In the genomic region with DNA sequence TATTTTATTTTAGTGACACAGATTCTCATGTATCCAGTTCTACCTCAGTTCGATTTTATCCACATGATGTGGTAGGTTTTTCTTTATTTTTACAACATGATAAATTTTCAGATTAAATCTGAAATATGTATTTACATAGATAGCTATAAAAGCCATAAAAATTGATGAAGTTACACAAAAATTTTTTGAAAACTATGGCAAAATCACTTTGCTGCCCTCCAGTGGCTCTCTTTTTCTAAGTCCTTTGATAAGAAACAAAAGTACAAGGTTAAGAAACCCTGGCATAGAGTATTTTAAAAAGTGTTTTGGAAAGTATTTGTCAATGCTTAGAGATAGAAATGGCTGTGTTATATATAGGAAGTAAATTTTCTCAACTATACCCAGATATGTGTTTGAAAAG, we compare ENCODE assay signal across 14 cellular contexts.
DNase-seq lines count a peak whose midpoint lies in the region; ATAC-seq and TF ChIP-seq lines count a peak whose summit lies in the region.
"Had no signal": no experiment of that assay in that cellular context is flagged by ENCODE, and none has a peak within 500 bp of the region (broad histone marks: within the 10 kb centered on the region; RNA-seq: fewer than 3 reads in every experiment).

No MANE protein-coding gene starts in this region.

- POLR2A ChIA-PET in CD4-positive, alpha-beta memory T cell (lab: Charles Lee; ENCODE audit: partially characterized antibody) = interaction anchor here (0.6 to 2.5 kb wide), 7 partner anchors 13 to 202 kb away, joined by 3 to 13 read pairs (median 3); partner anchors contain the start of genes MAP3K9 and PCNX1
- POLR2A ChIA-PET in naive thymus-derived CD8-positive, alpha-beta T cell (lab: Charles Lee) = no interaction called here

- intact Hi-C loops in CD4-positive, alpha-beta memory T cell (cut with micrococcal nuclease) = loop anchor here (1.0 to 2.0 kb wide), 3 partner anchors 23 to 104 kb away; partner anchors contain the start of gene PCNX1
- intact Hi-C loops in colonic mucosa (cut with DNase I) = no loop called here
- intact Hi-C loops in sigmoid colon (cut with DNase I) = no loop called here

- peaks cover 0 to 3% (median 0%) of the 10 kb centered on the region in 8 donors for H3K9me3 Mint-ChIP-seq in CD4-positive, alpha-beta memory T cell
- no peaks in the 10 kb centered on the region for H3K9me3 Mint-ChIP-seq in naive thymus-derived CD8-positive, alpha-beta T cell

- H3K4me3 ChIP-seq in CD4-positive, alpha-beta memory T cell (ENCODE audit: low read length in 2 of 2) = no peak overlapping the region
- H3K4me3 ChIP-seq in cardiac fibroblast (replicated peaks in 1 of 2; ENCODE audit: low read depth in 2 of 2, low read length in 2 of 2) (no peak overlapping the region), colonic mucosa (no peak overlapping the region), sigmoid colon (no peak overlapping the region)

- peaks cover 33% of the 10 kb centered on the region for H3K36me3 ChIP-seq in CD4-positive, alpha-beta memory T cell (ENCODE audit: insufficient read depth, low read length)
- H3K36me3 ChIP-seq in colonic mucosa = no peaks in the 10 kb centered on the region
- H3K36me3 ChIP-seq in sigmoid colon = peaks cover 0 to 30% (median 0%) of the 10 kb centered on the region in 4 donors

- DNase-seq in CD4-positive, alpha-beta memory T cell = peak in 4 of 5 donors; percentile 9 to 25 (median 22)
- DNase-seq in Kasumi-1 (lab: John Stamatoyannopoulos, UW) (peak; percentile 16 to 37), cardiac fibroblast (ENCODE audit: low read depth in 2 of 2) (peak; percentile 18 to 26), NCI-H2107 treated with DMSO at 0.1 percent for 48 hours (lab: John Stamatoyannopoulos, UW; ENCODE audit: unreplicated experiment) (no peak), colonic mucosa (no peak), sigmoid colon (no peak)
- DNase-seq in naive thymus-derived CD8-positive, alpha-beta T cell = peak in 2 of 10 donors; percentile 7 to 24
- DNase-seq: activated effector memory CD4-positive, alpha-beta T cell treated with Interleukin-2 at 50 U/mL for 16 hours; cortex of kidney; HCEC 1CT; mammary epithelial cell; NCI-H82; retina had no signal

- H3K27me3 ChIP-seq in CD4-positive, alpha-beta memory T cell (ENCODE audit: insufficient read depth, low read length) = no peaks in the 10 kb centered on the region
- no peaks in the 10 kb centered on the region for H3K27me3 ChIP-seq in colonic mucosa
- H3K27me3 ChIP-seq in sigmoid colon = no peaks in the 10 kb centered on the region

- H3K9ac ChIP-seq in colonic mucosa (ENCODE audit: low read depth in 2 of 2, low read length in 2 of 2) = no peak overlapping the region

- ATAC-seq in naive thymus-derived CD8-positive, alpha-beta T cell = no peak
- ATAC-seq in GM21576 (IDR thresholded peaks at IDR 0.05; ENCODE audit: unreplicated experiment) = no peak

- CTCF ChIA-PET in CD4-positive, alpha-beta memory T cell (lab: Charles Lee; ENCODE audit: partially characterized antibody) = interaction anchor here (1.0 to 4.1 kb wide), 12 partner anchors 8 to 194 kb away, joined by 3 to 35 read pairs (median 7); partner anchors contain the start of gene PCNX1

- 70 to 87% methylated on average over 1 of the region's 1 CpG for WGBS in sigmoid colon, 2 donors

- no peak for TF ChIP-seq EP300 in sigmoid colon (IDR thresholded peaks at IDR 0.05)

- H3K27ac Mint-ChIP-seq in CD4-positive, alpha-beta memory T cell = peak overlapping the region in 6 of 7 donors; percentile 38 to 81 (median 70)
- peak overlapping the region in 6 of 10 donors; percentile 1 to 82 (median 51) for H3K27ac Mint-ChIP-seq in naive thymus-derived CD8-positive, alpha-beta T cell

- TF ChIP-seq POLR2A in sigmoid colon (IDR thresholded peaks at IDR 0.05) = no peak

- H3K9me3 ChIP-seq in CD4-positive, alpha-beta memory T cell (ENCODE audit: control insufficient read depth in 1 of 2, low read length in 2 of 2) = no peaks in the 10 kb centered on the region
- H3K9me3 ChIP-seq in colonic mucosa = no peaks in the 10 kb centered on the region
- no peaks in the 10 kb centered on the region for H3K9me3 ChIP-seq in sigmoid colon

- peak overlapping the region in 3 of 8 donors; percentile 15 to 55 (median 36) for H3K4me3 Mint-ChIP-seq in CD4-positive, alpha-beta memory T cell
- H3K4me3 Mint-ChIP-seq in naive thymus-derived CD8-positive, alpha-beta T cell = no peak overlapping the region

- no peak overlapping the region for H3K27ac ChIP-seq in CD4-positive, alpha-beta memory T cell (ENCODE audit: low read depth, low read length)
- H3K27ac ChIP-seq in colonic mucosa (no peak overlapping the region), sigmoid colon (no peak overlapping the region)

- peaks cover 35 to 69% (median 49%) of the 10 kb centered on the region in 4 donors for H3K4me1 Mint-ChIP-seq in CD4-positive, alpha-beta memory T cell
- H3K4me1 Mint-ChIP-seq in naive thymus-derived CD8-positive, alpha-beta T cell = peaks cover 10 to 36% (median 30%) of the 10 kb centered on the region in 4 donors

- peaks cover 47 to 50% of the 10 kb centered on the region in 2 donors for H3K36me3 Mint-ChIP-seq in CD4-positive, alpha-beta memory T cell
- peaks cover 10 to 50% (median 21%) of the 10 kb centered on the region in 3 donors for H3K36me3 Mint-ChIP-seq in naive thymus-derived CD8-positive, alpha-beta T cell

- no peaks in the 10 kb centered on the region for H3K27me3 Mint-ChIP-seq in CD4-positive, alpha-beta memory T cell
- H3K27me3 Mint-ChIP-seq in naive thymus-derived CD8-positive, alpha-beta T cell = no peaks in the 10 kb centered on the region

- H3K4me1 ChIP-seq in CD4-positive, alpha-beta memory T cell (ENCODE audit: insufficient read depth, low read length) = peaks cover 31% of the 10 kb centered on the region
- no peaks in the 10 kb centered on the region for H3K4me1 ChIP-seq in colonic mucosa
- H3K4me1 ChIP-seq in sigmoid colon = peaks cover 0 to 1% (median under 1%) of the 10 kb centered on the region in 4 donors

- peak; percentile 26 for TF ChIP-seq CTCF in cardiac fibroblast (IDR thresholded peaks at IDR 0.05; ENCODE audit: low read depth, low read length)
- TF ChIP-seq CTCF in colonic mucosa (IDR thresholded peaks at IDR 0.05) = no peak
- no peak for TF ChIP-seq CTCF in sigmoid colon (IDR thresholded peaks at IDR 0.05)

Comparison
In these comparisons a context has a peak if more than half of its experiments do, and no peak if none do; other contexts are left out.
1. DNase-seq: peak in CD4-positive, alpha-beta memory T cell (4 of 5), Kasumi-1 (2 of 2) and cardiac fibroblast (2 of 2); none in NCI-H2107 treated with DMSO at 0.1 percent for 48 hours (single experiment), colonic mucosa (single experiment) and sigmoid colon (single experiment).